ENCODE assay signal across 8 cellular contexts in the genomic region with DNA sequence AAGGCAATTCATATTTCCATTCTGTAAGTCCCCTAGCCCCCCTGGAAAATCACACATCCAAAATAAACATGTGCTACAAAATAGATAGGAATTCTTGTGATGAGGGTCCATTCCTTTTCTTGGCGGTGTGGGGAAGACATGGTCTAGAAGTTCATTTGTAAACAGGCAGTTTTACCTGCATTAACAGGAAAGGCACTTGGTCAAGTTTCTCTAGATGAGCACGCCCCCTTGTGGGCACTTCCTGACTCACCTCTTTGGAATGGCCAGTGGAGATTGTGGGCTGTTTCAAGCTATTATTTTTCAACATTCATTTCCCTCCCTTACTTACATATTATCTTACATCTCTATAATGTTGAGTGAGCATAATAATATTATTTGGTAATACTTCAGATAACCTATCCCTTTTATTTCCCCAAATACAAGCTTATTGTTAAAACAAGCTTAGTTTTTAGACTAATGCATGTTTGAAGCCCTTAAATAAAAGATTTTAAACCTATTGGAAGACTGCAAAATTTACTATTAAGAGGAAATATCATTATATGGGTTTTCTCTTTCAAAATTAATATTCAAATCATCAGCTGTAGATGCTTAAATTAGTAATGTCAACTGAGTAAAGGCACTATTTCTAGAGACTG.
DNase-seq lines count a peak whose midpoint lies in the region; ATAC-seq and TF ChIP-seq lines count a peak whose summit lies in the region.

No MANE protein-coding gene starts in this region.

- BruUV-seq in Calu3 (replicated peaks; lab: Mats Ljungman, UMichigan) = no TSS peak

- TF ChIP-seq CTCF in Calu3 (IDR thresholded peaks at IDR 0.05; ENCODE audit: unreplicated experiment) = peak; percentile 60
- TF ChIP-seq CTCF in RWPE2 (IDR thresholded peaks at IDR 0.05; ENCODE audit: poor library complexity, severe bottlenecking) = peak; percentile 96

- H3K4me1 Mint-ChIP-seq in Calu3 (ENCODE audit: low read depth, unreplicated experiment) = no peaks in the 10 kb centered on the region

- H3K4me3 ChIP-seq in RWPE2 (ENCODE audit: severe bottlenecking) (no peak overlapping the region), aorta (ENCODE audit: low read length in 2 of 2) (no peak overlapping the region)

- H3K9me3 ChIP-seq in RWPE2 (ENCODE audit: severe bottlenecking) = no peaks in the 10 kb centered on the region
- no peaks in the 10 kb centered on the region for H3K9me3 ChIP-seq in aorta (ENCODE audit: control insufficient read depth, low read length)

- H3K4me1 ChIP-seq in RWPE2 (ENCODE audit: insufficient read depth, poor library complexity, severe bottlenecking) (no peaks in the 10 kb centered on the region), aorta (ENCODE audit: control insufficient read depth in 1 of 2, insufficient read depth in 2 of 2, low read length in 2 of 2) (no peaks in the 10 kb centered on the region)

- ATAC-seq in GM19463 (IDR thresholded peaks at IDR 0.05; ENCODE audit: unreplicated experiment) (peak; percentile 73), RWPE2 (ENCODE audit: low read depth) (peak; percentile 78; the same call in 2 of the 3 replicates), aorta (ENCODE audit: low FRiP score) (peak; percentile 71)

- intact Hi-C loops in Calu3 (cut with micrococcal nuclease; ENCODE audit: unreplicated experiment) (loop anchor here (1.0 to 10.0 kb wide), 3 partner anchors 122 to 427 kb away; no protein-coding TSS in a partner anchor), posterior vena cava (cut with DNase I) (no loop called here), aorta (cut with DNase I) (loop anchor here (5.0 to 10.0 kb wide), 5 partner anchors 92 to 422 kb away; no protein-coding TSS in a partner anchor)

- H3K27me3 ChIP-seq in RWPE2 (ENCODE audit: insufficient read depth, poor library complexity, severe bottlenecking) (no peaks in the 10 kb centered on the region), aorta (ENCODE audit: control insufficient read depth in 1 of 2, insufficient read depth in 2 of 2, low read length in 1 of 2) (no peaks in the 10 kb centered on the region)

- WGBS in aorta, 2 donors = 9 to 17% methylated on average over 2 of the region's 2 CpGs

- in situ Hi-C loops in KBM-7 (cut with MboI; ENCODE audit: low pct_unique_long_range_greater_than_20kb, low sequenced_read_pairs) = no loop called here

- no peak overlapping the region for H3K27ac Mint-ChIP-seq in Calu3 (ENCODE audit: unreplicated experiment)

- H3K4me3 Mint-ChIP-seq in Calu3 (ENCODE audit: low read depth, unreplicated experiment) = no peak overlapping the region

- CTCF ChIA-PET in Calu3 (lab: Charles Lee) = interaction anchor here (0.6 to 3.2 kb wide), 9 partner anchors 88 to 621 kb away, joined by 3 to 48 read pairs (median 4); no protein-coding TSS in a partner anchor

- DNase-seq in Calu3 = peak; percentile 75
- peak; percentile 65 for DNase-seq in KBM-7
- no peak for DNase-seq in RWPE2 (ENCODE audit: low spot score)
- peak; percentile 87 for DNase-seq in activated effector memory CD4-positive, alpha-beta T cell treated with anti-CD3 and anti-CD28 coated beads, Interleukin-2, amount 50 U/mL, for 16 hours
- peak; percentile 81 for DNase-seq in glomerular visceral epithelial cell (ENCODE audit: extremely low spot score)
- peak; percentile 91 for DNase-seq in posterior vena cava (ENCODE audit: low spot score)
- DNase-seq in aorta = peak; percentile 70 to 92

- H3K36me3 ChIP-seq in RWPE2 (ENCODE audit: low read depth) = 0 out of 2 replicates have a peak, but pooled peaks cover 6% of the 10 kb centered on the region
- no peaks in the 10 kb centered on the region for H3K36me3 ChIP-seq in aorta (ENCODE audit: control insufficient read depth in 1 of 2, insufficient read depth in 2 of 2, low read length in 1 of 2)

- no peaks in the 10 kb centered on the region for H3K27me3 Mint-ChIP-seq in Calu3 (ENCODE audit: unreplicated experiment)

- H3K27ac ChIP-seq in RWPE2 (ENCODE audit: poor library complexity, severe bottlenecking) (no peak overlapping the region), aorta (ENCODE audit: low read depth in 1 of 2, low read length in 2 of 2) (no peak overlapping the region)

- H3K36me3 Mint-ChIP-seq in Calu3 (ENCODE audit: insufficient read depth, unreplicated experiment) = no peaks in the 10 kb centered on the region

- no peaks in the 10 kb centered on the region for H3K9me3 Mint-ChIP-seq in Calu3 (ENCODE audit: low read depth, unreplicated experiment)

Comparison
In these comparisons a context has a peak if more than half of its experiments do, and no peak if none do; other contexts are left out.
1. intact Hi-C loops: an anchor here in Calu3 (1.0 to 10.0 kb wide) and aorta (5.0 to 10.0 kb wide); none called in posterior vena cava.